Comparison of ENCODE assay signal across 26 cellular contexts in the genomic region with DNA sequence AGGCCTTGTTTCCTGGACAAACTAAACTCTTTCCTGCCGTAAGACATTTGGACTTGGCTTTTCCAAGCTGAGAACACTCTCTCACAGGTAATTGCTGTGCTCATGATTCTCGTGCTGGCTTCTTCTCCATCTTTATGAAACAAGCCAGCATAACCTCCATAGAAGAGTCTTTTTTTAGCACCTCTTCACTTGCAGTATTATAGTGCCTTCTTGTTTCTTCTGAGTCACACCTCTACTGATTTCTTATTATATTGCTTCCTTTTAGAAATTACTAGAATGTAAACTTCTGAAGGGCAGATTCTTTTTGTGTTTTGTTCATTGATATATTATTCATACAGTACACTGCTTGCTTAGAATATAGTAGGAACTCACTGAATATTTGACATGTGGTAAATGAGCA.
DNase-seq lines count a peak whose midpoint lies in the region; ATAC-seq and TF ChIP-seq lines count a peak whose summit lies in the region.
"Had no signal": no experiment of that assay in that cellular context is flagged by ENCODE, and none has a peak within 500 bp of the region (broad histone marks: within the 10 kb centered on the region; RNA-seq: fewer than 3 reads in every experiment).

No MANE protein-coding gene starts in this region.

- H3K4me1 ChIP-seq in GM23338 (ENCODE audit: insufficient read depth) (peaks cover 42% of the 10 kb centered on the region), OCI-LY7 (ENCODE audit: insufficient read depth, low read length, poor library complexity, severe bottlenecking) (peaks cover 40% of the 10 kb centered on the region), right atrium auricular region (peaks cover 0 to 25% of the 10 kb centered on the region in 2 donors)

- POLR2A ChIA-PET in OCI-LY7 (lab: Charles Lee) = interaction anchor here (0.6 to 3.2 kb wide), 8 partner anchors 13 to 1485 kb away, joined by 3 to 20 read pairs (median 4); no protein-coding TSS in a partner anchor

- H3K36me3 Mint-ChIP-seq in GM23338 (ENCODE audit: low read depth) = peaks cover 10% of the 10 kb centered on the region
- H3K36me3 Mint-ChIP-seq: CD4-positive, alpha-beta memory T cell; IgD-negative memory B cell; T-cell had no signal

- no peaks in the 10 kb centered on the region for H3K9me3 Mint-ChIP-seq in GM23338
- H3K9me3 Mint-ChIP-seq: H9, HFFc6 had no signal

- no peaks in the 10 kb centered on the region for H3K27me3 ChIP-seq in GM23338 (ENCODE audit: insufficient read depth)
- H3K27me3 ChIP-seq in right atrium auricular region = no peaks in the 10 kb centered on the region
- H3K27me3 ChIP-seq: SJCRH30 had no signal

- H3K4me3 Mint-ChIP-seq in GM23338 = no peak overlapping the region
- H3K4me3 Mint-ChIP-seq: CD4-positive, alpha-beta memory T cell; H9; HFFc6; IgD-negative memory B cell; T-cell had no signal

- peaks cover 2% of the 10 kb centered on the region for H3K27me3 Mint-ChIP-seq in GM23338 (ENCODE audit: insufficient read depth, low read depth, poor library complexity)
- H3K27me3 Mint-ChIP-seq: CD4-positive, alpha-beta memory T cell; IgD-negative memory B cell; T-cell had no signal

- CTCF ChIA-PET in OCI-LY7 (lab: Charles Lee; ENCODE audit: unreplicated experiment) = interaction anchor here (1.4 kb wide), 1 partner anchor 12 kb away, joined by 4 read pairs; no protein-coding TSS in a partner anchor

- no peak overlapping the region for H3K4me3 ChIP-seq in GM23338
- H3K4me3 ChIP-seq in OCI-LY7 (ENCODE audit: low read depth, low read length, poor library complexity, severe bottlenecking) = no peak overlapping the region
- no peak overlapping the region for H3K4me3 ChIP-seq in right atrium auricular region
- H3K4me3 ChIP-seq: SJCRH30 had no signal

- H3F3A ChIP-seq in GM23338 (replicated peaks; ENCODE audit: low read depth) = no peaks in the 10 kb centered on the region

- H3K27ac Mint-ChIP-seq in GM23338 = no peak overlapping the region; the same call in 1 of the 2 replicates
- H3K27ac Mint-ChIP-seq: CD4-positive, alpha-beta memory T cell; H9; HFFc6; IgD-negative memory B cell; T-cell had no signal

- H3K36me3 ChIP-seq in GM23338 (ENCODE audit: insufficient read depth) (no peaks in the 10 kb centered on the region; the same call in 1 of the 2 replicates), OCI-LY7 (ENCODE audit: insufficient read depth, low read length) (no peaks in the 10 kb centered on the region), right atrium auricular region (no peaks in the 10 kb centered on the region)
- H3K36me3 ChIP-seq: SJCRH30 had no signal

- intact Hi-C loops in OCI-LY7 (cut with micrococcal nuclease; ENCODE audit: unreplicated experiment) = no loop called here

- no peak overlapping the region for H3K4me2 ChIP-seq in GM23338
- H3K4me2 ChIP-seq in OCI-LY7 (ENCODE audit: low read length) = no peak overlapping the region
- H3K4me2 ChIP-seq: KMS-11 had no signal

- no peak for ATAC-seq in GM23338
- no peak for ATAC-seq in SK-N-SH treated with all-trans-retinoic acid at 6 μM for 48 hours
- ATAC-seq: Right ventricle myocardium inferior, T-cell had no signal

- DNase-seq in GM23338 (ENCODE audit: low spot score) = no peak
- no peak for DNase-seq in OCI-LY7 (ENCODE audit: low spot score)
- DNase-seq in kidney tubule cell (ENCODE audit: low spot score) = peak; percentile 23
- DNase-seq in right atrium auricular region (ENCODE audit: low spot score) = no peak
- DNase-seq in NCI-H524 treated with DMSO at 0.1 percent for 48 hours (lab: John Stamatoyannopoulos, UW) = no peak
- DNase-seq in foreskin melanocyte = no peak
- DNase-seq: C1 segment of cervical spinal cord; CD4-positive, alpha-beta memory T cell; COR-L47; DMS79; GF-D8; H9; HFFc6; MM.1S; NCI-H1048; NCI-H1417; NCI-H1694 treated with DMSO at 0.1 percent for 48 hours; NCI-H2081; NCI-H2227 treated with DMSO at 0.1 percent for 48 hours; SJCRH30; T-cell had no signal

- TF ChIP-seq CTCF in GM23338 (conservative IDR thresholded peaks at IDR 0.05; ENCODE audit: low read depth in 2 of 2) = no peak
- TF ChIP-seq CTCF in OCI-LY7 (conservative IDR thresholded peaks at IDR 0.05; ENCODE audit: low read length) = no peak
- TF ChIP-seq CTCF in right atrium auricular region (IDR thresholded peaks at IDR 0.05) = no peak

- peaks cover 17% of the 10 kb centered on the region; the same call in 1 of the 2 replicates for H3K9me2 ChIP-seq in GM23338 (ENCODE audit: insufficient read depth)
- no peaks in the 10 kb centered on the region for H3K9me2 ChIP-seq in OCI-LY7 (ENCODE audit: insufficient read depth, low read length)

- H3K9me3 ChIP-seq in OCI-LY7 (ENCODE audit: low read length) (no peaks in the 10 kb centered on the region), right atrium auricular region (no peaks in the 10 kb centered on the region)
- H3K9me3 ChIP-seq: SJCRH30 had no signal

- H3K27ac ChIP-seq in GM23338 (ENCODE audit: low read depth) (no peak overlapping the region), OCI-LY7 (ENCODE audit: low read depth, low read length, poor library complexity, severe bottlenecking) (no peak overlapping the region), right atrium auricular region (no peak overlapping the region)
- H3K27ac ChIP-seq: HL-60, KMS-11, SJCRH30 had no signal

- peaks cover 58% of the 10 kb centered on the region for H3K4me1 Mint-ChIP-seq in GM23338
- H3K4me1 Mint-ChIP-seq: CD4-positive, alpha-beta memory T cell; T-cell had no signal

- H3K79me2 ChIP-seq in GM23338 (replicated peaks; ENCODE audit: insufficient read depth) (no peaks in the 10 kb centered on the region), OCI-LY7 (ENCODE audit: insufficient read depth, low read depth, low read length) (no peaks in the 10 kb centered on the region)

- H4K20me1 ChIP-seq in GM23338 (replicated peaks; ENCODE audit: insufficient read depth) (no peaks in the 10 kb centered on the region), OCI-LY7 (ENCODE audit: insufficient read depth, low read length) (no peaks in the 10 kb centered on the region)

- H2AFZ ChIP-seq in GM23338 = peak overlapping the region; percentile 67
- H2AFZ ChIP-seq in OCI-LY7 (ENCODE audit: low read length) = peak overlapping the region; percentile 49; the same call in 1 of the 2 replicates

- no TSS peak for BruUV-seq in OCI-LY7 (replicated peaks; lab: Mats Ljungman, UMichigan)

TF ChIP-seq in GM23338, 12 proteins besides CTCF, POLR2A, EP300 and RAD21 (continues in another document):
- TF ChIP-seq ZNF114 (CRISPR knock-in tag; IDR thresholded peaks at IDR 0.05) (no peak), NANOG (IDR thresholded peaks at IDR 0.05; ENCODE audit: borderline replicate concordance) (no peak), CREB1 (CRISPR knock-in tag; IDR thresholded peaks at IDR 0.05; ENCODE audit: low read depth) (no peak), POLR2AphosphoS5 (IDR thresholded peaks at IDR 0.05; ENCODE audit: low read depth) (no peak), STAT1 (IDR thresholded peaks at IDR 0.05; ENCODE audit: unreplicated experiment) (no peak)
- TF ChIP-seq, protein P1, sequence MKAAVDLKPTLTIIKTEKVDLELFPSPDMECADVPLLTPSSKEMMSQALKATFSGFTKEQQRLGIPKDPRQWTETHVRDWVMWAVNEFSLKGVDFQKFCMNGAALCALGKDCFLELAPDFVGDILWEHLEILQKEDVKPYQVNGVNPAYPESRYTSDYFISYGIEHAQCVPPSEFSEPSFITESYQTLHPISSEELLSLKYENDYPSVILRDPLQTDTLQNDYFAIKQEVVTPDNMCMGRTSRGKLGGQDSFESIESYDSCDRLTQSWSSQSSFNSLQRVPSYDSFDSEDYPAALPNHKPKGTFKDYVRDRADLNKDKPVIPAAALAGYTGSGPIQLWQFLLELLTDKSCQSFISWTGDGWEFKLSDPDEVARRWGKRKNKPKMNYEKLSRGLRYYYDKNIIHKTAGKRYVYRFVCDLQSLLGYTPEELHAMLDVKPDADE (IDR thresholded peaks at IDR 0.05) = no peak

TF ChIP-seq in SK-N-SH treated with all-trans-retinoic acid at 6 μM for 48 hours, 23 proteins besides CTCF, POLR2A, EP300 and RAD21:
- TF ChIP-seq, protein P2, sequence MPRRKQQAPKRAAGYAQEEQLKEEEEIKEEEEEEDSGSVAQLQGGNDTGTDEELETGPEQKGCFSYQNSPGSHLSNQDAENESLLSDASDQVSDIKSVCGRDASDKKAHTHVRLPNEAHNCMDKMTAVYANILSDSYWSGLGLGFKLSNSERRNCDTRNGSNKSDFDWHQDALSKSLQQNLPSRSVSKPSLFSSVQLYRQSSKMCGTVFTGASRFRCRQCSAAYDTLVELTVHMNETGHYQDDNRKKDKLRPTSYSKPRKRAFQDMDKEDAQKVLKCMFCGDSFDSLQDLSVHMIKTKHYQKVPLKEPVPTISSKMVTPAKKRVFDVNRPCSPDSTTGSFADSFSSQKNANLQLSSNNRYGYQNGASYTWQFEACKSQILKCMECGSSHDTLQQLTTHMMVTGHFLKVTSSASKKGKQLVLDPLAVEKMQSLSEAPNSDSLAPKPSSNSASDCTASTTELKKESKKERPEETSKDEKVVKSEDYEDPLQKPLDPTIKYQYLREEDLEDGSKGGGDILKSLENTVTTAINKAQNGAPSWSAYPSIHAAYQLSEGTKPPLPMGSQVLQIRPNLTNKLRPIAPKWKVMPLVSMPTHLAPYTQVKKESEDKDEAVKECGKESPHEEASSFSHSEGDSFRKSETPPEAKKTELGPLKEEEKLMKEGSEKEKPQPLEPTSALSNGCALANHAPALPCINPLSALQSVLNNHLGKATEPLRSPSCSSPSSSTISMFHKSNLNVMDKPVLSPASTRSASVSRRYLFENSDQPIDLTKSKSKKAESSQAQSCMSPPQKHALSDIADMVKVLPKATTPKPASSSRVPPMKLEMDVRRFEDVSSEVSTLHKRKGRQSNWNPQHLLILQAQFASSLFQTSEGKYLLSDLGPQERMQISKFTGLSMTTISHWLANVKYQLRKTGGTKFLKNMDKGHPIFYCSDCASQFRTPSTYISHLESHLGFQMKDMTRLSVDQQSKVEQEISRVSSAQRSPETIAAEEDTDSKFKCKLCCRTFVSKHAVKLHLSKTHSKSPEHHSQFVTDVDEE (CRISPR knock-in tag; IDR thresholded peaks at IDR 0.05) = no peak
